21 cellular contexts compared by ENCODE assay signal in genomic region chr22:37062366-37062655, GRCh38. TPM values are rescaled to one million over a fixed set of nuclear protein-coding genes. Genes with fewer than 3 reads are reported as not detected.
DNase-seq lines count a peak whose midpoint lies in the region; ATAC-seq and TF ChIP-seq lines count a peak whose summit lies in the region.
"Had no signal": no experiment of that assay in that cellular context is flagged by ENCODE, and none has a peak within 500 bp of the region (broad histone marks: within the 10 kb centered on the region; RNA-seq: fewer than 3 reads in every experiment).

No MANE protein-coding gene starts in this region.

- H3K27ac ChIP-seq in right cardiac atrium (ENCODE audit: low read length), result no peak overlapping the region
- H3K27ac ChIP-seq in heart right ventricle, result no peak overlapping the region
- H3K27ac ChIP-seq: PC-9, RWPE1 had no signal

- H3K4me3 Mint-ChIP-seq in activated T-helper 17 cell treated with anti-CD3 and anti-CD28 coated beads, Interleukin-2, amount 50 U/mL, for 72 hours, result peak overlapping the region; percentile 80
- H3K4me3 Mint-ChIP-seq in stimulated activated memory B cell treated with anti-CD40 and anti-IgM and Interleukin-4, amounts not matched to agents 10 μg/mL and 1 μg/mL and 100 μg/mL, for 72 hours, result no peak overlapping the region
- H3K4me3 Mint-ChIP-seq: CD8-positive, alpha-beta T cell; IgD-negative memory B cell had no signal

- H3K36me3 Mint-ChIP-seq in activated T-helper 17 cell treated with anti-CD3 and anti-CD28 coated beads, Interleukin-2, amount 50 U/mL, for 72 hours (ENCODE audit: low read depth), result peaks cover 92% of the 10 kb centered on the region
- peaks cover 45% of the 10 kb centered on the region for H3K36me3 Mint-ChIP-seq in stimulated activated memory B cell treated with anti-CD40 and anti-IgM and Interleukin-4, amounts not matched to agents 10 μg/mL and 1 μg/mL and 100 μg/mL, for 72 hours

- H3K9me3 ChIP-seq in right cardiac atrium (ENCODE audit: control insufficient read depth, low read length) (no peaks in the 10 kb centered on the region), heart right ventricle (no peaks in the 10 kb centered on the region), iPS-15b (ENCODE audit: control insufficient read depth, insufficient read depth, low read length) (no peaks in the 10 kb centered on the region)

- H3K4me1 ChIP-seq in right cardiac atrium (ENCODE audit: control insufficient read depth, insufficient read depth, low read length) (no peaks in the 10 kb centered on the region), heart right ventricle (no peaks in the 10 kb centered on the region), iPS-15b (ENCODE audit: control insufficient read depth, insufficient read depth, low read length) (peaks cover 2% of the 10 kb centered on the region)

- TF ChIP-seq CTCF in heart right ventricle (IDR thresholded peaks at IDR 0.05), result no peak

- no peak overlapping the region for H3K4me3 ChIP-seq in right cardiac atrium (ENCODE audit: low read length)
- no peak overlapping the region for H3K4me3 ChIP-seq in heart right ventricle
- H3K4me3 ChIP-seq in iPS-15b (ENCODE audit: low read depth, low read length), result no peak overlapping the region
- H3K4me3 ChIP-seq: PC-9 had no signal

- H3K9ac ChIP-seq in iPS-15b (ENCODE audit: low read depth, low read length), result peak overlapping the region; percentile 12

- H3K9me3 Mint-ChIP-seq in activated T-helper 17 cell treated with anti-CD3 and anti-CD28 coated beads, Interleukin-2, amount 50 U/mL, for 72 hours, result no peaks in the 10 kb centered on the region
- no peaks in the 10 kb centered on the region for H3K9me3 Mint-ChIP-seq in stimulated activated memory B cell treated with anti-CD40 and anti-IgM and Interleukin-4, amounts not matched to agents 10 μg/mL and 1 μg/mL and 100 μg/mL, for 72 hours
- H3K9me3 Mint-ChIP-seq: CD8-positive, alpha-beta T cell; IgD-negative memory B cell had no signal

- DNase-seq in right cardiac atrium (peak in 2 of 3 donors; percentile 29 to 31), heart right ventricle (no peak), SW480 (ENCODE audit: low spot score) (no peak)
- DNase-seq: Calu3; CD8-positive, alpha-beta T cell; Karpas-422; NCI-H1694 treated with DMSO at 0.1 percent for 48 hours; NCI-H69; PC-9 had no signal

- H3K27me3 Mint-ChIP-seq in activated T-helper 17 cell treated with anti-CD3 and anti-CD28 coated beads, Interleukin-2, amount 50 U/mL, for 72 hours, result no peaks in the 10 kb centered on the region
- peaks cover 8% of the 10 kb centered on the region for H3K27me3 Mint-ChIP-seq in stimulated activated memory B cell treated with anti-CD40 and anti-IgM and Interleukin-4, amounts not matched to agents 10 μg/mL and 1 μg/mL and 100 μg/mL, for 72 hours

- ATAC-seq in right cardiac atrium (no peak), heart right ventricle (no peak), HG03378 (IDR thresholded peaks at IDR 0.05; ENCODE audit: unreplicated experiment) (no peak)
- peak; percentile 13 for ATAC-seq in activated T-helper 17 cell treated with anti-CD3 and anti-CD28 coated beads, Interleukin-2, amount 50 U/mL, for 72 hours (replicated peaks)
- ATAC-seq in stimulated activated memory B cell treated with anti-CD40 and anti-IgM and Interleukin-4, amounts not matched to agents 10 μg/mL and 1 μg/mL and 100 μg/mL, for 72 hours, result no peak
- ATAC-seq: CD8-positive, alpha-beta T cell; SK-N-SH treated with all-trans-retinoic acid at 6 μM for 48 hours had no signal

- WGBS in right cardiac atrium, result 59% methylated on average over 6 of the region's 6 CpGs
- 73 to 74% methylated on average over 6 of the region's 6 CpGs for WGBS in heart right ventricle, 2 donors

- H3K4me1 Mint-ChIP-seq in activated T-helper 17 cell treated with anti-CD3 and anti-CD28 coated beads, Interleukin-2, amount 50 U/mL, for 72 hours, result peaks cover 42% of the 10 kb centered on the region
- peaks cover 27% of the 10 kb centered on the region for H3K4me1 Mint-ChIP-seq in stimulated activated memory B cell treated with anti-CD40 and anti-IgM and Interleukin-4, amounts not matched to agents 10 μg/mL and 1 μg/mL and 100 μg/mL, for 72 hours

- H3K36me3 ChIP-seq in heart right ventricle (peaks cover 0 to 46% (median 4%) of the 10 kb centered on the region in 9 donors), iPS-15b (ENCODE audit: control insufficient read depth, insufficient read depth, low read length) (peaks cover 30% of the 10 kb centered on the region)

- H3K27me3 ChIP-seq in right cardiac atrium (ENCODE audit: control insufficient read depth, insufficient read depth), result no peaks in the 10 kb centered on the region
- peaks cover 0 to 20% (median 3%) of the 10 kb centered on the region in 7 donors for H3K27me3 ChIP-seq in heart right ventricle
- no peaks in the 10 kb centered on the region for H3K27me3 ChIP-seq in iPS-15b (ENCODE audit: control insufficient read depth, insufficient read depth, low read length)

- intact Hi-C loops in right cardiac atrium (cut with DNase I), result no loop called here
- intact Hi-C loops in heart right ventricle (cut with DNase I), result loop anchor here in 1 of 10 donors (10.0 kb wide), 1 partner anchor 402 kb away; no protein-coding TSS in a partner anchor

- H3K27ac Mint-ChIP-seq in activated T-helper 17 cell treated with anti-CD3 and anti-CD28 coated beads, Interleukin-2, amount 50 U/mL, for 72 hours, result peak overlapping the region; percentile 93
- H3K27ac Mint-ChIP-seq in stimulated activated memory B cell treated with anti-CD40 and anti-IgM and Interleukin-4, amounts not matched to agents 10 μg/mL and 1 μg/mL and 100 μg/mL, for 72 hours, result peak overlapping the region; percentile 26
- H3K27ac Mint-ChIP-seq: CD8-positive, alpha-beta T cell; IgD-negative memory B cell had no signal

RNA-seq across cellular contexts. Expression of gene KCTD17, which starts 10.8 kb away (rescaled TPM):
- total RNA-seq in right cardiac atrium (10 to 100 TPM; 24.8 to 37.8 (median 32.2) TPM), heart right ventricle (10 to 100 TPM in 7 of 10 donors, 1 to 10 TPM in 3; 6.9 to 49.2 (median 13.8) TPM)
- polyA plus RNA-seq in right cardiac atrium (34.4 TPM), heart right ventricle (10 to 100 TPM; 17.6 to 17.8 TPM)
- total RNA-seq in activated T-helper 17 cell treated with anti-CD3 and anti-CD28 coated beads, Interleukin-2, amount 50 U/mL, for 72 hours, result 10 to 100 TPM; 39.4 to 41.9 TPM

RNA-seq across cellular contexts. Expression of gene MPST, which starts 42.8 kb away (rescaled TPM):
- total RNA-seq in right cardiac atrium (10 to 100 TPM; 49.6 to 65.7 (median 54.2) TPM), heart right ventricle (10 to 100 TPM; 27.1 to 81.2 (median 42.0) TPM)
- polyA plus RNA-seq in right cardiac atrium (93.0 TPM), heart right ventricle (100 to 1,000 TPM; 160 to 192 TPM)
- total RNA-seq in activated T-helper 17 cell treated with anti-CD3 and anti-CD28 coated beads, Interleukin-2, amount 50 U/mL, for 72 hours, result 10 to 100 TPM; 22.7 to 41.6 TPM

RNA-seq across cellular contexts. Expression of gene TST, which starts 43.1 kb away (rescaled TPM):
- total RNA-seq in right cardiac atrium (10 to 100 TPM; 31.7 to 53.6 (median 36.6) TPM), heart right ventricle (10 to 100 TPM; 34.1 to 87.4 (median 44.5) TPM)
- polyA plus RNA-seq in right cardiac atrium (67.9 TPM), heart right ventricle (10 to 100 TPM; 72.5 to 74.8 TPM)
- 10 to 100 TPM in 1 of 2 donors, 1 to 10 TPM in 1; 8.2 to 14.5 TPM for total RNA-seq in activated T-helper 17 cell treated with anti-CD3 and anti-CD28 coated beads, Interleukin-2, amount 50 U/mL, for 72 hours
- total RNA-seq: CD8-positive, alpha-beta T cell had no signal

RNA-seq across cellular contexts. Expression of gene TMPRSS6, which starts 47.2 kb away (rescaled TPM):
- total RNA-seq in right cardiac atrium, result not detected
- not detected for polyA plus RNA-seq in right cardiac atrium
- total RNA-seq in heart right ventricle, result not detected
- polyA plus RNA-seq in heart right ventricle, result not detected
- 100 to 1,000 TPM in 1 of 2 donors, 10 to 100 TPM in 1; 86.6 to 343 TPM for total RNA-seq in activated T-helper 17 cell treated with anti-CD3 and anti-CD28 coated beads, Interleukin-2, amount 50 U/mL, for 72 hours
- total RNA-seq: Calu3, Daoy, H1, M059J, NCI-H460 had no signal
- polyA plus RNA-seq: BJ, IgD-negative memory B cell had no signal

Comparison
In these comparisons a context has a peak if more than half of its experiments do, and no peak if none do; other contexts are left out.
1. DNase-seq: peak in right cardiac atrium (2 of 3); none in heart right ventricle (0 of 2) and SW480 (single experiment).